In genomic region chr6:135423649-135424128, GRCh38 we compare ENCODE assay signal across 9 cellular contexts.
DNase-seq lines count a peak whose midpoint lies in the region; ATAC-seq, FAIRE-seq and TF ChIP-seq lines count a peak whose summit lies in the region.
"Had no signal": no experiment of that assay in that cellular context is flagged by ENCODE, and none has a peak within 500 bp of the region (broad histone marks: within the 10 kb centered on the region; RNA-seq: fewer than 3 reads in every experiment).

No MANE protein-coding gene starts in this region.

- peak; percentile 97 for FAIRE-seq in small intestine (lab: Jason Lieb, UNC)

- H3K27ac ChIP-seq in small intestine (ENCODE audit: low read depth in 1 of 2, low read length in 1 of 2) = no peak overlapping the region
- no peak overlapping the region for H3K27ac ChIP-seq in effector memory CD4-positive, alpha-beta T cell (ENCODE audit: insufficient read depth, low read length, poor library complexity, severe bottlenecking)
- H3K27ac ChIP-seq: skin epidermis had no signal

- no peaks in the 10 kb centered on the region for H3K9me3 Mint-ChIP-seq in activated B cell treated with CpG ODN at 0.5 μM for 24 hours

- no peaks in the 10 kb centered on the region for H3K4me1 Mint-ChIP-seq in activated B cell treated with CpG ODN at 0.5 μM for 24 hours

- no peaks in the 10 kb centered on the region for H3K27me3 Mint-ChIP-seq in activated B cell treated with CpG ODN at 0.5 μM for 24 hours

- no peaks in the 10 kb centered on the region for H3K36me3 ChIP-seq in small intestine (ENCODE audit: control insufficient read depth in 2 of 2, insufficient read depth in 2 of 2, low read length in 2 of 2)
- no peaks in the 10 kb centered on the region for H3K36me3 ChIP-seq in effector memory CD4-positive, alpha-beta T cell (ENCODE audit: control insufficient read depth, insufficient read depth, low read length)

- H3K4me3 Mint-ChIP-seq in activated B cell treated with CpG ODN at 0.5 μM for 24 hours = no peak overlapping the region

- H3K27ac Mint-ChIP-seq in activated B cell treated with CpG ODN at 0.5 μM for 24 hours = no peak overlapping the region

- ATAC-seq in GM18519 (IDR thresholded peaks at IDR 0.05; ENCODE audit: low FRiP score, unreplicated experiment) (peak; percentile 69), HG02943 (IDR thresholded peaks at IDR 0.05; ENCODE audit: low read depth, unreplicated experiment) (peak; percentile 82), activated B cell treated with CpG ODN at 0.5 μM for 24 hours (ENCODE audit: low read depth) (peak; percentile 60), Right ventricle myocardium superior (ENCODE audit: poor library complexity) (peak; percentile 48)

- 2 to 10% (median 7%) methylated on average over 2 of the region's 2 CpGs for WGBS in small intestine, 3 donors

- no peaks in the 10 kb centered on the region for H3K27me3 ChIP-seq in small intestine (ENCODE audit: control insufficient read depth in 2 of 2, insufficient read depth in 2 of 2, low read length in 2 of 2)
- H3K27me3 ChIP-seq in effector memory CD4-positive, alpha-beta T cell (replicated peaks; ENCODE audit: control insufficient read depth, insufficient read depth, low read length, poor library complexity, severe bottlenecking) = no peaks in the 10 kb centered on the region

- POLR2A ChIA-PET in activated B cell treated with CpG ODN at 0.5 μM for 24 hours (lab: Charles Lee) = interaction anchor here (0.6 kb wide), 1 partner anchor 459 kb away, joined by 5 read pairs; no protein-coding TSS in a partner anchor

- no peak overlapping the region for H3K4me3 ChIP-seq in small intestine (ENCODE audit: low read depth in 1 of 2, low read length in 2 of 2)
- no peak overlapping the region for H3K4me3 ChIP-seq in effector memory CD4-positive, alpha-beta T cell (ENCODE audit: insufficient read depth, low read depth, low read length, poor library complexity, severe bottlenecking)
- H3K4me3 ChIP-seq: skin epidermis had no signal

- intact Hi-C loops in activated B cell treated with CpG ODN at 0.5 μM for 24 hours (cut with micrococcal nuclease) (loop anchor here (1.0 to 5.0 kb wide), 4 partner anchors 240 to 1266 kb away; no protein-coding TSS in a partner anchor), Right ventricle myocardium superior (cut with DNase I) (loop anchor here (10.0 kb wide), 1 partner anchor 279 kb away; no protein-coding TSS in a partner anchor)

- CTCF ChIA-PET in activated B cell treated with CpG ODN at 0.5 μM for 24 hours (lab: Charles Lee) = interaction anchor here (0.9 to 3.8 kb wide), 6 partner anchors 233 to 369 kb away, joined by 3 to 28 read pairs (median 4); partner anchors contain the start of gene HBS1L

- H3K9me3 ChIP-seq in small intestine (ENCODE audit: control insufficient read depth, low read depth) = no peaks in the 10 kb centered on the region
- no peaks in the 10 kb centered on the region for H3K9me3 ChIP-seq in effector memory CD4-positive, alpha-beta T cell (ENCODE audit: control insufficient read depth, low read length)

- peak; percentile 64 for DNase-seq in CD1c-positive myeloid dendritic cell (ENCODE audit: extremely low spot score)
- peak; percentile 23 for DNase-seq in NCI-H1694 (lab: John Stamatoyannopoulos, UW)
- no peak for DNase-seq in activated B cell treated with CpG ODN at 0.5 μM for 24 hours
- DNase-seq in Right ventricle myocardium superior = no peak
- peak; percentile 76 for DNase-seq in small intestine
- DNase-seq in effector memory CD4-positive, alpha-beta T cell = no peak

- H3K36me3 Mint-ChIP-seq in activated B cell treated with CpG ODN at 0.5 μM for 24 hours (ENCODE audit: low read depth) = no peaks in the 10 kb centered on the region

- TF ChIP-seq CTCF in activated B cell treated with CpG ODN at 0.5 μM for 24 hours (IDR thresholded peaks at IDR 0.05) = no peak

- no peaks in the 10 kb centered on the region for H3K4me1 ChIP-seq in small intestine (ENCODE audit: control insufficient read depth in 2 of 2, insufficient read depth in 1 of 2, low read depth in 1 of 2, low read length in 1 of 2)
- no peaks in the 10 kb centered on the region for H3K4me1 ChIP-seq in effector memory CD4-positive, alpha-beta T cell (ENCODE audit: control insufficient read depth, insufficient read depth, low read length, poor library complexity, severe bottlenecking)

Comparison
In these comparisons a context has a peak if more than half of its experiments do, and no peak if none do; other contexts are left out.
1. DNase-seq: peak in CD1c-positive myeloid dendritic cell (single experiment), NCI-H1694 (single experiment) and small intestine (single experiment); none in activated B cell treated with CpG ODN at 0.5 μM for 24 hours (single experiment), Right ventricle myocardium superior (single experiment) and effector memory CD4-positive, alpha-beta T cell (0 of 3).
2. Peak in every context shown above with its lines, with median percentiles within 50 percentile points of each other: ATAC-seq.